Comparison of ENCODE assay signal across 18 cellular contexts in genomic region chr15:52439470-52439869, GRCh38.
DNase-seq lines count a peak whose midpoint lies in the region; ATAC-seq and TF ChIP-seq lines count a peak whose summit lies in the region.
"Had no signal": no experiment of that assay in that cellular context is flagged by ENCODE, and none has a peak within 500 bp of the region (broad histone marks: within the 10 kb centered on the region; RNA-seq: fewer than 3 reads in every experiment).

No MANE protein-coding gene starts in this region.

- H3K9me3 Mint-ChIP-seq in activated T-cell treated with anti-CD3 and anti-CD28 coated beads, Interleukin-2, amount 50 U/mL, for 24 hours = no peaks in the 10 kb centered on the region
- no peaks in the 10 kb centered on the region for H3K9me3 Mint-ChIP-seq in activated T-cell treated with anti-CD3 and anti-CD28 coated beads, Interleukin-2, amount 50 U/mL, for 4 hours
- no peaks in the 10 kb centered on the region for H3K9me3 Mint-ChIP-seq in T-helper 2 cell treated with Interferon-gamma antibody and Interleukin-4, amounts not matched to agents 5 μg/mL and 100 μg/mL, for 36 hours

- no peaks in the 10 kb centered on the region for H3K9me3 ChIP-seq in psoas muscle

- ATAC-seq in activated T-cell treated with anti-CD3 and anti-CD28 coated beads, Interleukin-2, amount 50 U/mL, for 4 hours = no peak
- no peak for ATAC-seq in psoas muscle
- ATAC-seq: GM12878 had no signal

- no peaks in the 10 kb centered on the region for H3K36me3 ChIP-seq in psoas muscle (ENCODE audit: insufficient read depth in 1 of 2, low read depth in 1 of 2)

- H3K27me3 ChIP-seq in psoas muscle (ENCODE audit: insufficient read depth in 3 of 3, low read length in 2 of 3) = no peaks in the 10 kb centered on the region

- TF ChIP-seq CTCF in psoas muscle (IDR thresholded peaks at IDR 0.05) = no peak

- H3K4me1 ChIP-seq in psoas muscle = peaks cover 35% of the 10 kb centered on the region

- H3K4me3 ChIP-seq in psoas muscle = no peak overlapping the region
- H3K4me3 ChIP-seq: GM12878, GM23248, PC-9 had no signal

- no peaks in the 10 kb centered on the region for H3K36me3 Mint-ChIP-seq in activated T-cell treated with anti-CD3 and anti-CD28 coated beads, Interleukin-2, amount 50 U/mL, for 24 hours (ENCODE audit: low read depth)
- peaks cover 9% of the 10 kb centered on the region for H3K36me3 Mint-ChIP-seq in activated T-cell treated with anti-CD3 and anti-CD28 coated beads, Interleukin-2, amount 50 U/mL, for 4 hours (ENCODE audit: insufficient read depth)
- no peaks in the 10 kb centered on the region for H3K36me3 Mint-ChIP-seq in T-helper 2 cell treated with Interferon-gamma antibody and Interleukin-4, amounts not matched to agents 5 μg/mL and 100 μg/mL, for 36 hours (ENCODE audit: low read depth)

- H3K27me3 Mint-ChIP-seq in activated T-cell treated with anti-CD3 and anti-CD28 coated beads, Interleukin-2, amount 50 U/mL, for 24 hours = no peaks in the 10 kb centered on the region
- no peaks in the 10 kb centered on the region for H3K27me3 Mint-ChIP-seq in activated T-cell treated with anti-CD3 and anti-CD28 coated beads, Interleukin-2, amount 50 U/mL, for 4 hours (ENCODE audit: low read depth)
- no peaks in the 10 kb centered on the region for H3K27me3 Mint-ChIP-seq in T-helper 2 cell treated with Interferon-gamma antibody and Interleukin-4, amounts not matched to agents 5 μg/mL and 100 μg/mL, for 36 hours (ENCODE audit: low read depth)

- intact Hi-C loops in psoas muscle (cut with DNase I) = no loop called here

- DNase-seq in activated T-cell treated with anti-CD3 and anti-CD28 coated beads, Interleukin-2, amount 50 U/mL, for 24 hours = no peak
- no peak for DNase-seq in activated T-cell treated with anti-CD3 and anti-CD28 coated beads, Interleukin-2, amount 50 U/mL, for 4 hours
- DNase-seq in Daoy (ENCODE audit: low read depth) (peak; percentile 26), caudate nucleus (lab: John Stamatoyannopoulos, UW) (no peak), psoas muscle (no peak), D341Med (ENCODE audit: low spot score) (no peak), NK-92 (lab: John Stamatoyannopoulos, UW; ENCODE audit: unreplicated experiment) (no peak)
- no peak for DNase-seq in T-helper 2 cell treated with Interferon-gamma antibody and Interleukin-4, amounts not matched to agents 5 μg/mL and 100 μg/mL, for 36 hours (ENCODE audit: low spot score)
- DNase-seq: DND-41, GDM1, GM23248, KBM-7, NCI-H1417 treated with DMSO at 0.1 percent for 48 hours, NCI-H1930, NCI-H69, PC-9 had no signal

- peaks cover 49% of the 10 kb centered on the region for H3K4me1 Mint-ChIP-seq in activated T-cell treated with anti-CD3 and anti-CD28 coated beads, Interleukin-2, amount 50 U/mL, for 24 hours (ENCODE audit: low read depth)
- H3K4me1 Mint-ChIP-seq in activated T-cell treated with anti-CD3 and anti-CD28 coated beads, Interleukin-2, amount 50 U/mL, for 4 hours (ENCODE audit: low read depth) = peaks cover 47% of the 10 kb centered on the region
- H3K4me1 Mint-ChIP-seq in T-helper 2 cell treated with Interferon-gamma antibody and Interleukin-4, amounts not matched to agents 5 μg/mL and 100 μg/mL, for 36 hours (ENCODE audit: low read depth) = peaks cover 12% of the 10 kb centered on the region

- peak overlapping the region; percentile 19 for H3K27ac ChIP-seq in caudate nucleus (ENCODE audit: low read depth, low read length)
- H3K27ac ChIP-seq in psoas muscle = peak overlapping the region; percentile 73
- H3K27ac ChIP-seq: GM23248, HL-60, PC-9 had no signal

- no peak overlapping the region for H3K4me3 Mint-ChIP-seq in activated T-cell treated with anti-CD3 and anti-CD28 coated beads, Interleukin-2, amount 50 U/mL, for 24 hours
- H3K4me3 Mint-ChIP-seq in activated T-cell treated with anti-CD3 and anti-CD28 coated beads, Interleukin-2, amount 50 U/mL, for 4 hours = no peak overlapping the region
- no peak overlapping the region for H3K4me3 Mint-ChIP-seq in T-helper 2 cell treated with Interferon-gamma antibody and Interleukin-4, amounts not matched to agents 5 μg/mL and 100 μg/mL, for 36 hours

- H3K27ac Mint-ChIP-seq in activated T-cell treated with anti-CD3 and anti-CD28 coated beads, Interleukin-2, amount 50 U/mL, for 24 hours = peak overlapping the region; percentile 5
- no peak overlapping the region for H3K27ac Mint-ChIP-seq in T-helper 2 cell treated with Interferon-gamma antibody and Interleukin-4, amounts not matched to agents 5 μg/mL and 100 μg/mL, for 36 hours
